ENCODE assay signal across 13 cellular contexts in the genomic region with DNA sequence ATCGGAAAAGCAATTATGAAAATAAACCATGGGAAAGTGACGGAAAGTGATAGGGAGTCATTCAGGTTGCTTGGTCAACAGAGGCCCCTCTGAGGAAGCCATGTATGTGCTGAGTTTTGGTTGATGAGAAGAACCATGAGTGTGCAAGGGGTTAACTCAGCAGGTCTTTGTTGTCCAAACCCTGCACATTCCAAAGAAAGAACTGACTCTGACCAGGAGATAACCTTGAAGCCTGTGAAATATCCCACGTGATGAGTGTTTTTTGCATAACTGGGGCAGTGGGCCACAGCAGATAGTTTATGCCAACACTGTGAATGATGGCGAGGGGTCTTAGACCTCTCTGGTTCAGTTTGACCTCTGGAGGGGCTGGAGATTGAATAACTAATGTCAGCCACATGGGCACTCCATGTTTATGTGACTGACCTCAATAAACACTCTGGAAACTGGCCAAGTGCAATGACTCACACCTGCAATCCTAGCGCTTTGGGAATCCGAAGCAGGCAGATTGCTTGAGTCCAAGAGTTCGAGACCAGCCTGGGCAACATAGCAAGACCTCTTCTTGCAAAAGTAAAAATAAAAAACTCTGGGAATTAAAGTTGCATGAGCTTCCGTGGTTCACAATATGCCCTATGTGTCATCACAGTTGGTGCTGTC.
DNase-seq lines count a peak whose midpoint lies in the region; ATAC-seq and TF ChIP-seq lines count a peak whose summit lies in the region.
"Had no signal": no experiment of that assay in that cellular context is flagged by ENCODE, and none has a peak within 500 bp of the region (broad histone marks: within the 10 kb centered on the region; RNA-seq: fewer than 3 reads in every experiment).

No MANE protein-coding gene starts in this region.

- CTCF ChIA-PET in A673 (lab: Charles Lee) = no interaction called here

- TF ChIP-seq CTCF in A673 (conservative IDR thresholded peaks at IDR 0.05; ENCODE audit: low read depth, low read length) = no peak

- intact Hi-C loops in left colon (cut with DNase I, micrococcal nuclease) (no loop called here), A673 (cut with micrococcal nuclease; ENCODE audit: unreplicated experiment) (loop anchor here (10.0 kb wide), 1 partner anchor 443 kb away; no protein-coding TSS in a partner anchor)

- H3K4me3 ChIP-seq in A673 (ENCODE audit: low read depth, low read length, poor library complexity, severe bottlenecking) = no peak overlapping the region
- H3K4me3 ChIP-seq: BLaER1, GM23248 had no signal

- no peaks in the 10 kb centered on the region for H3K4me1 ChIP-seq in A673 (ENCODE audit: insufficient read depth, low read length, poor library complexity, severe bottlenecking)

- BruUV-seq in A673 (replicated peaks; lab: Mats Ljungman, UMichigan) = no TSS peak

- peaks cover 30% of the 10 kb centered on the region for H3K27me3 ChIP-seq in A673 (replicated peaks; ENCODE audit: insufficient read depth, low read depth, low read length, poor library complexity)
- H3K27me3 ChIP-seq: BLaER1 had no signal

- no peaks in the 10 kb centered on the region for H3K36me3 ChIP-seq in A673 (ENCODE audit: insufficient read depth, low read length, poor library complexity, severe bottlenecking)
- H3K36me3 ChIP-seq: BLaER1 had no signal

- POLR2A ChIA-PET in A673 (lab: Charles Lee; ENCODE audit: low non-redundant PET) = no interaction called here

- no peak overlapping the region for H3K27ac ChIP-seq in A673 (ENCODE audit: low read depth, low read length, poor library complexity, severe bottlenecking)
- H3K27ac ChIP-seq: BLaER1, GM23248 had no signal

- no peak for ATAC-seq in left colon
- no peak for ATAC-seq in left lobe of liver

- H3K9me3 ChIP-seq in A673 (ENCODE audit: low read depth, low read length, poor library complexity, severe bottlenecking) = no peaks in the 10 kb centered on the region

- peak; percentile 27 for DNase-seq in A172 (ENCODE audit: low spot score)
- peak; percentile 40 for DNase-seq in Daoy (ENCODE audit: low read depth)
- DNase-seq in LoVo (ENCODE audit: low spot score) = peak; percentile 7
- DNase-seq in RPMI7951 (ENCODE audit: low read depth) = peak; percentile 12
- DNase-seq in left colon = no peak
- DNase-seq in A673 (ENCODE audit: low spot score) = no peak
- no peak for DNase-seq in left lobe of liver (ENCODE audit: low spot score)
- DNase-seq: AML-193, DMS79, EL, GM23248, H7 had no signal

Comparison
In these comparisons a context has a peak if more than half of its experiments do, and no peak if none do; other contexts are left out.
1. DNase-seq: peak in A172 (single experiment), Daoy (single experiment), LoVo (single experiment) and RPMI7951 (single experiment); none in left colon (0 of 2), A673 (single experiment) and left lobe of liver (single experiment).